11 cellular contexts compared by ENCODE assay signal in the genomic region with DNA sequence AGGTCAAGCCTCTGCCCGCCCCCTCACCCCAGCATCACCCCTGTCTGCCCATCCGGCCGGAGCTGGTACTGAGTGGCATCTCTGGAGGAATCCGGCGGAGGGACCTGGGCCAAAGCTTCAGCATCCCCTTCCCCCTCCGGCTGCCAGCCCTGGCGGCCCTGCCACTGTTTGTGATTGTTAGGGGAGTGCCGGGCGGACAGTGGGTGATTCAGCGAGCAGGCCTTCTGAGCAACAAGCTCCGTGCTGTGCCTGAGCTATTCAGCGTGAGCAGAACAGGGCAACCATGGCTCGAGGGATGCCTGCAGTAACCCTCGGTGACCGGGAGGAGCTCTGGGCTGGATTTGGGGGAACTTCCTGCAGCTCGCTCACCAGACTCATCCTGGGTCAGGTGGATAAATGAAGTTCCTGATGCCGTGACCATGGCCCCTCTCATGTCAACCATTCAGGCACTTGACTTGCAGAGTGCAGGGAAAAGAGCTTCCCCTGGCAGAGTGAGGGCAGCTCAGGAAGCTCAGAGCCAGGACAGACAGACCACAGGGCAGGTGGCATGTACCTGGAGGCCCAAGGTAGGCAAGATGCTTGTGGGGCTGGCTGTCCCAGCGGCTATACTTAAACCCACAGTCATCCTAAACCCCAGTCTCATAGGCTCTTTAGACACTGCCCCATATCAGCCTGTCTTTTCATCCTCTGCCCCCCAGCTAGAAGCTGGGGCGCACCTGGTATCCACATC. TPM values are rescaled to one million over a fixed set of nuclear protein-coding genes. Genes with fewer than 3 reads are reported as not detected.
A peak's percentile ranks its signal among the peaks of the same experiment; 100 is the strongest.
DNase-seq lines count a peak whose midpoint lies in the region.
"Had no signal": no experiment of that assay in that cellular context is flagged by ENCODE, and none has a peak within 500 bp of the region (broad histone marks: within the 10 kb centered on the region; RNA-seq: fewer than 3 reads in every experiment).

No MANE protein-coding gene starts in this region.

- H3K14ac ChIP-seq in trophoblast cell (ENCODE audit: low read length) = no peak overlapping the region
- no peak overlapping the region for H3K14ac ChIP-seq in mesenchymal stem cell (ENCODE audit: low read length in 2 of 2)

- H4K8ac ChIP-seq in trophoblast cell (ENCODE audit: low read depth, low read length) (no peak overlapping the region), mesenchymal stem cell (ENCODE audit: low read length) (no peak overlapping the region)

- H3K4me2 ChIP-seq in trophoblast cell (ENCODE audit: low read length) (no peak overlapping the region), mesenchymal stem cell (ENCODE audit: low read length, poor library complexity, severe bottlenecking) (no peak overlapping the region)

- H2BK12ac ChIP-seq in trophoblast cell (ENCODE audit: low read length) (no peak overlapping the region), mesenchymal stem cell (ENCODE audit: low read length in 2 of 2) (no peak overlapping the region)

- H3K79me1 ChIP-seq in trophoblast cell (ENCODE audit: low read length) (no peaks in the 10 kb centered on the region), mesenchymal stem cell (replicated peaks; ENCODE audit: low read length, poor library complexity, severe bottlenecking) (no peaks in the 10 kb centered on the region)

- H3K23ac ChIP-seq in trophoblast cell (ENCODE audit: low read length) (no peak overlapping the region), mesenchymal stem cell (ENCODE audit: low read length in 2 of 2) (no peak overlapping the region)

- no peak overlapping the region for H2AFZ ChIP-seq in trophoblast cell (ENCODE audit: insufficient read depth, low read length, poor library complexity)
- H2AFZ ChIP-seq in mesenchymal stem cell (ENCODE audit: low read depth, low read length) = no peak overlapping the region

- no peak overlapping the region for H3K18ac ChIP-seq in trophoblast cell (ENCODE audit: low read length)
- H3K18ac ChIP-seq in mesenchymal stem cell (ENCODE audit: low read depth in 1 of 2, low read length in 2 of 2) = no peak overlapping the region

- no peaks in the 10 kb centered on the region for H3K79me2 ChIP-seq in trophoblast cell (ENCODE audit: control insufficient read depth, insufficient read depth, low read length, poor library complexity)

- H2BK5ac ChIP-seq in trophoblast cell (ENCODE audit: low read depth, low read length, poor library complexity) (no peak overlapping the region), mesenchymal stem cell (ENCODE audit: low read depth, low read length, poor library complexity, severe bottlenecking) (no peak overlapping the region)

- no peak overlapping the region for H2BK15ac ChIP-seq in mesenchymal stem cell (ENCODE audit: low read depth, poor library complexity, severe bottlenecking)

- H3K4ac ChIP-seq in trophoblast cell (ENCODE audit: low read depth, low read length) = no peak overlapping the region
- H3K4ac ChIP-seq in mesenchymal stem cell (ENCODE audit: low read depth in 1 of 2, low read length in 2 of 2) = no peak overlapping the region

- H3K36me3 ChIP-seq in trophoblast cell (ENCODE audit: control insufficient read depth in 1 of 2, insufficient read depth in 2 of 2, low read length in 2 of 2) (no peaks in the 10 kb centered on the region), mesenchymal stem cell (ENCODE audit: control insufficient read depth in 1 of 2, insufficient read depth in 2 of 2, low read depth in 1 of 2, low read length in 2 of 2) (no peaks in the 10 kb centered on the region)

- H3K27ac ChIP-seq in trophoblast cell (ENCODE audit: low read depth, low read length) = no peak overlapping the region
- H3K27ac ChIP-seq in mesenchymal stem cell (ENCODE audit: low read length, poor library complexity, severe bottlenecking) = no peak overlapping the region

- H4K91ac ChIP-seq in trophoblast cell (ENCODE audit: low read depth, low read length) = no peak overlapping the region
- H4K91ac ChIP-seq in mesenchymal stem cell (ENCODE audit: low read length) = no peak overlapping the region

- H3K4me3 ChIP-seq in trophoblast cell (ENCODE audit: low read depth, low read length) (no peak overlapping the region), mesenchymal stem cell (ENCODE audit: insufficient read depth in 1 of 2, low read depth in 1 of 2, low read length in 2 of 2) (no peak overlapping the region)

- peaks cover 4 to 5% of the 10 kb centered on the region in 2 experiments for H3K4me1 ChIP-seq in trophoblast cell (ENCODE audit: control insufficient read depth in 1 of 2, insufficient read depth in 2 of 2, low read length in 2 of 2)
- H3K4me1 ChIP-seq in mesenchymal stem cell (ENCODE audit: control insufficient read depth, insufficient read depth, low read depth, low read length) = peaks cover 12% of the 10 kb centered on the region

- DNase-seq in Daoy (ENCODE audit: low read depth) = peak; percentile 85
- DNase-seq in SK-N-DZ (ENCODE audit: low spot score) = peak; percentile 33
- DNase-seq in fibroblast of peridontal ligament (ENCODE audit: extremely low read depth) = peak; percentile 66
- DNase-seq in renal cortical epithelial cell (ENCODE audit: low read depth) = peak; percentile 55
- DNase-seq in activated CD4-positive, alpha-beta T cell treated with anti-CD3 and anti-CD28 coated beads, Interleukin-2, amount 50 U/mL, for 4 hours = no peak
- no peak for DNase-seq in trophoblast cell
- no peak for DNase-seq in activated gamma-delta T cell (lab: John Stamatoyannopoulos, UW)
- DNase-seq in mesenchymal stem cell = no peak
- DNase-seq: DMS 273 treated with DMSO at 0.1 percent for 48 hours, NCI-H1092 had no signal

- no peak overlapping the region for H4K12ac ChIP-seq in trophoblast cell (ENCODE audit: low read depth, low read length)

- H3K9ac ChIP-seq in trophoblast cell (ENCODE audit: low read length) (no peak overlapping the region), mesenchymal stem cell (ENCODE audit: low read length) (no peak overlapping the region)

- H3K27me3 ChIP-seq in trophoblast cell (ENCODE audit: insufficient read depth, low read length) (no peaks in the 10 kb centered on the region), mesenchymal stem cell (ENCODE audit: control insufficient read depth in 1 of 2, insufficient read depth in 1 of 2, low read length in 2 of 2) (peaks cover 0 to 29% of the 10 kb centered on the region in 2 experiments)

- H2AK5ac ChIP-seq in trophoblast cell (ENCODE audit: low read length) (no peak overlapping the region), mesenchymal stem cell (ENCODE audit: low read length, severe bottlenecking) (no peak overlapping the region)

- H3K9me3 ChIP-seq in trophoblast cell (ENCODE audit: insufficient read depth, low read depth, low read length) = peaks cover 3% of the 10 kb centered on the region
- H3K9me3 ChIP-seq in mesenchymal stem cell (ENCODE audit: control insufficient read depth, low read length) = peaks cover 8% of the 10 kb centered on the region

- WGBS in trophoblast cell (ENCODE audit: extremely low coverage, insufficient coverage, insufficient read length) = no CpG with 5 or more reads among the region's 19 CpGs
- 78% methylated on average over 18 of the region's 19 CpGs for WGBS in mesenchymal stem cell

- H2BK120ac ChIP-seq in trophoblast cell (ENCODE audit: insufficient read depth, low read length, poor library complexity) = no peak overlapping the region
- H2BK120ac ChIP-seq in mesenchymal stem cell (ENCODE audit: low read depth, low read length) = no peak overlapping the region

RNA-seq across cellular contexts. Expression of a gene that starts 24.3 kb away (rescaled TPM):
- total RNA-seq in Daoy (2014; rRNA removed; shearing (Covaris generic)) = 18.9 and 21.7 TPM in 2 replicates
- not detected in 2 replicates for polyA plus RNA-seq in SK-N-DZ (2014; cell fraction: cytosol; rRNA removed)
- polyA plus RNA-seq in SK-N-DZ (2014; cell fraction: nucleus; rRNA removed) = not detected in 2 replicates
- total RNA-seq in renal cortical epithelial cell = 11.8 and 19.8 TPM in 2 replicates
- polyA plus RNA-seq in trophoblast cell (2013) = 0.05 and 0.06 TPM in 2 replicates
- polyA plus RNA-seq in mesenchymal stem cell (2013, experiment 1 of 2) = 7.4 TPM
- polyA plus RNA-seq in mesenchymal stem cell (2013, experiment 2 of 2) = 7.1 TPM

RNA-seq across cellular contexts. Expression of a gene that starts 49.6 kb away (rescaled TPM):
- total RNA-seq in Daoy (2014; rRNA removed; shearing (Covaris generic)) = not detected in 2 replicates
- polyA plus RNA-seq in SK-N-DZ (2014; cell fraction: cytosol; rRNA removed) = not detected in 2 replicates
- polyA plus RNA-seq in SK-N-DZ (2014; cell fraction: nucleus; rRNA removed) = not detected in 2 replicates
- 0.20 and 1.7 TPM in 2 replicates for total RNA-seq in renal cortical epithelial cell
- polyA plus RNA-seq in trophoblast cell (2013) = 4.4 and 4.7 TPM in 2 replicates
- polyA plus RNA-seq in mesenchymal stem cell (2013, experiment 1 of 2) = not detected
- not detected for polyA plus RNA-seq in mesenchymal stem cell (2013, experiment 2 of 2)
- total RNA-seq: activated CD8-positive, alpha-beta memory T cell treated with anti-CD3 and anti-CD28 coated beads for 36 hours had no signal

RNA-seq across cellular contexts. Expression of a gene that starts 58.3 kb away (rescaled TPM):
- 35.3 and 38.0 TPM in 2 replicates for total RNA-seq in Daoy (2014; rRNA removed; shearing (Covaris generic))
- polyA plus RNA-seq in SK-N-DZ (2014; cell fraction: cytosol; rRNA removed) = 38.1 and 51.0 TPM in 2 replicates
- 26.9 and 27.0 TPM in 2 replicates for polyA plus RNA-seq in SK-N-DZ (2014; cell fraction: nucleus; rRNA removed)
- total RNA-seq in renal cortical epithelial cell = 26.1 and 28.5 TPM in 2 replicates
- 26.9 and 27.8 TPM in 2 replicates for polyA plus RNA-seq in trophoblast cell (2013)
- 10.5 TPM for polyA plus RNA-seq in mesenchymal stem cell (2013, experiment 1 of 2)
- polyA plus RNA-seq in mesenchymal stem cell (2013, experiment 2 of 2) = 9.6 TPM

Comparison
In these comparisons a context has a peak if more than half of its experiments do, and no peak if none do; other contexts are left out.
1. DNase-seq: peak in Daoy (single experiment), SK-N-DZ (single experiment), fibroblast of peridontal ligament (single experiment) and renal cortical epithelial cell (single experiment); none in activated CD4-positive, alpha-beta T cell treated with anti-CD3 and anti-CD28 coated beads, Interleukin-2, amount 50 U/mL, for 4 hours (0 of 2), trophoblast cell (0 of 2), activated gamma-delta T cell (single experiment) and mesenchymal stem cell (single experiment).